1 cellular context compared by ENCODE assay signal in the genomic region with DNA sequence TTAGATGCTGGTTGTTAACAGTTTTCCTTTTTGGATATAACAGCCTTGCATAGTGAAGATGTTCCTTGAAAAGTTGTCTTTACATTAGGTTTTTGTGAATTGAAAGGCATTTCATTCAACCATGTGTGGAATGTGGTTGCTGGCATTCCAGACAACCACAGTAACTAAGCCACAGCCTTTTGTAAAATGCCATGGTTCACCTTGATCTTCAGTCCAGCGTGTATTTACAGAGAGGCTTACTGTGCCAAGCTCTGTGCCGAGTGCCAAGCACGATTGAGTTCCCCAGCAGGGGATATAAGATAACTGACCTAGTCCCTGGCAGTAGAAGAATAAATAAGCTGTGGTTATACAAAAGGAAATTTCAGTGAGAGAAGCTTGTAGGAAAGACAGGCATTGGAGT.
TF ChIP-seq lines count a peak whose summit lies in the region.

No MANE protein-coding gene starts in this region.

TF ChIP-seq in HepG2, 621 proteins besides CTCF, POLR2A, EP300 and RAD21:
- TF ChIP-seq ZNF547 (CRISPR knock-in tag; IDR thresholded peaks at IDR 0.05) (no peak), TEAD3 (CRISPR knock-in tag; optimal IDR thresholded peaks at IDR 0.05; ENCODE audit: borderline replicate concordance) (peak; percentile 65), BCL6 (CRISPR knock-in tag; IDR thresholded peaks at IDR 0.05) (peak; percentile 23; the same call in 1 of the 2 replicates), ZBTB21 (CRISPR knock-in tag; IDR thresholded peaks at IDR 0.05) (no peak), SMARCC2 (IDR thresholded peaks at IDR 0.05) (no peak), SP140L (CRISPR knock-in tag; IDR thresholded peaks at IDR 0.05; ENCODE audit: borderline replicate concordance) (no peak), HNF4A (CRISPR knock-in tag; IDR thresholded peaks at IDR 0.05) (peak; percentile 34; the same call in 1 of the 2 replicates), FOXA1 (IDR thresholded peaks at IDR 0.05) (no peak), FOXA1 (CRISPR knock-in tag; IDR thresholded peaks at IDR 0.05) (0 out of 2 replicates have a peak, but pooled peaks have one; percentile 39), SOX13 (IDR thresholded peaks at IDR 0.05) (no peak), SOX13 (CRISPR knock-in tag; conservative IDR thresholded peaks at IDR 0.05 in 1 of 2, IDR thresholded peaks at IDR 0.05 in 1 of 2) (peak in 1 of 2 experiments; percentile 10; a peak in 1 of 4 replicates)
